Comparison of ENCODE assay signal across 9 cellular contexts in genomic region chr3:43892535-43892934, GRCh38.
DNase-seq lines count a peak whose midpoint lies in the region; ATAC-seq, FAIRE-seq and TF ChIP-seq lines count a peak whose summit lies in the region.
"Had no signal": no experiment of that assay in that cellular context is flagged by ENCODE, and none has a peak within 500 bp of the region (broad histone marks: within the 10 kb centered on the region; RNA-seq: fewer than 3 reads in every experiment).

No MANE protein-coding gene starts in this region.

- H3K9me3 ChIP-seq in HEK293 (ENCODE audit: control insufficient read depth, insufficient read depth, low read depth, low read length) (no peaks in the 10 kb centered on the region), small intestine (ENCODE audit: control insufficient read depth, low read depth) (no peaks in the 10 kb centered on the region), tibial nerve (no peaks in the 10 kb centered on the region)

- H3K27me3 ChIP-seq in small intestine (ENCODE audit: control insufficient read depth in 2 of 2, insufficient read depth in 2 of 2, low read length in 2 of 2) (peaks cover 0 to 12% of the 10 kb centered on the region in 2 donors), tibial nerve (no peaks in the 10 kb centered on the region)

- H3K4me3 ChIP-seq in HEK293 (ENCODE audit: low read depth, low read length) = no peak overlapping the region
- no peak overlapping the region for H3K4me3 ChIP-seq in NB4 (ENCODE audit: low read depth, low read length)
- H3K4me3 ChIP-seq in small intestine (ENCODE audit: low read depth in 1 of 2, low read length in 2 of 2) = no peak overlapping the region
- H3K4me3 ChIP-seq in tibial nerve = no peak overlapping the region

- no peak for TF ChIP-seq EP300 in tibial nerve (IDR thresholded peaks at IDR 0.05)

- CTCF ChIA-PET in HEK293 (lab: Yijun Ruan, JAX) = no interaction called here

- FAIRE-seq in small intestine (lab: Jason Lieb, UNC) = no peak

- ATAC-seq in GM18499 (IDR thresholded peaks at IDR 0.05; ENCODE audit: insufficient read depth, unreplicated experiment) = peak; percentile 61

- H3K36me3 ChIP-seq in HEK293 (ENCODE audit: control insufficient read depth in 2 of 2, insufficient read depth in 1 of 2, low read length in 2 of 2) (no peaks in the 10 kb centered on the region), small intestine (ENCODE audit: control insufficient read depth in 2 of 2, insufficient read depth in 2 of 2, low read length in 2 of 2) (no peaks in the 10 kb centered on the region), tibial nerve (no peaks in the 10 kb centered on the region)

- DNase-seq in NB4 (ENCODE audit: low read depth) (peak; percentile 16), germinal center (ENCODE audit: low spot score) (peak; percentile 71), small intestine (no peak), tibial nerve (ENCODE audit: low spot score in 2 of 2) (no peak), Ammon's horn (ENCODE audit: low spot score) (no peak)
- DNase-seq in activated CD4-positive, alpha-beta T cell treated with anti-CD3 and anti-CD28 coated beads for 4 hours = no peak
- DNase-seq: activated CD8-positive, alpha-beta memory T cell treated with anti-CD3 and anti-CD28 coated beads, Interleukin-2, amount 50 U/mL, for 48 hours had no signal

- no peaks in the 10 kb centered on the region for H3K4me1 ChIP-seq in HEK293 (ENCODE audit: control insufficient read depth, insufficient read depth, low read length)
- H3K4me1 ChIP-seq in small intestine (ENCODE audit: control insufficient read depth in 2 of 2, insufficient read depth in 1 of 2, low read depth in 1 of 2, low read length in 1 of 2) = peaks cover 0 to 3% of the 10 kb centered on the region in 2 donors
- H3K4me1 ChIP-seq in tibial nerve = peaks cover 0 to 22% (median 12%) of the 10 kb centered on the region in 4 donors

- POLR2A ChIA-PET in HEK293 (lab: Yijun Ruan, JAX) = no interaction called here

- TF ChIP-seq POLR2A in NB4 (IDR thresholded peaks at IDR 0.05; ENCODE audit: extremely low read depth, insufficient read length) = no peak
- no peak for TF ChIP-seq POLR2A in tibial nerve (IDR thresholded peaks at IDR 0.05)

- WGBS in small intestine, 3 donors = 9 to 22% (median 15%) methylated on average over 7 of the region's 7 CpGs
- 38% methylated on average over 7 of the region's 7 CpGs for WGBS in tibial nerve, 2 donors

- TF ChIP-seq CTCF in HEK293 (tag by site-specific recombination; IDR thresholded peaks at IDR 0.05) = no peak
- TF ChIP-seq CTCF in NB4 (IDR thresholded peaks at IDR 0.05; ENCODE audit: low read depth, low read length) = no peak
- no peak for TF ChIP-seq CTCF in tibial nerve (IDR thresholded peaks at IDR 0.05)

- no peak overlapping the region for H3K27ac ChIP-seq in HEK293 (ENCODE audit: extremely low read depth, low read depth, low read length)
- H3K27ac ChIP-seq in small intestine (ENCODE audit: low read depth in 1 of 2, low read length in 1 of 2) = no peak overlapping the region
- no peak overlapping the region for H3K27ac ChIP-seq in tibial nerve

TF ChIP-seq in HEK293, 187 proteins besides CTCF, POLR2A, EP300 and RAD21:
- TF ChIP-seq EGR2 (tag by site-specific recombination; IDR thresholded peaks at IDR 0.05; ENCODE audit: low read depth) = no peak
- TF ChIP-seq ZIC2 (tag by site-specific recombination; IDR thresholded peaks at IDR 0.05) = 0 out of 2 replicates have a peak, but pooled peaks have one; percentile 11
- no peak for TF ChIP-seq ZNF26 (tag by site-specific recombination; IDR thresholded peaks at IDR 0.05)

Comparison
In these comparisons a context has a peak if more than half of its experiments do, and no peak if none do; other contexts are left out.
1. DNase-seq: peak in NB4 (single experiment) and germinal center (single experiment); none in small intestine (single experiment), tibial nerve (0 of 2), Ammon's horn (single experiment) and activated CD4-positive, alpha-beta T cell treated with anti-CD3 and anti-CD28 coated beads for 4 hours (0 of 2).